ENCODE assay signal across 35 cellular contexts in the genomic region with DNA sequence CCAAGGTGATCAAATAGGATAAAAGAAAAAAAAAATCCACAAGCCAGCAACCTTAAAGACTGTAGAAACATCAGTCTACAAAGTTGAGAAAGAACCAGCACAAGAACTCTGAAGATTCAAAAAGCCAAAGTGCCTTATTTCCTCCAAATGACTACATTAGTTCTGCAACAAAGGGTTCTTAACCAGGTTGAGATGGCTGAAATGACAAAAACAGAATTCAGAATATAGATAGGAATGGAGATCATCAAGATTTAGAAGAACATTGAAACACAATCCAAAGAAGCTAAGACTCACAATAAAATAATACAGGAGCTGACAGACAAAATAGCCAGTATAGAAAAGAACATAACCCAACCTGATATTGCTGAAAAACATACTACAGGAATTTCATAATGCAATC.
"Had no signal": no experiment of that assay in that cellular context is flagged by ENCODE, and none has a peak within 500 bp of the region (broad histone marks: within the 10 kb centered on the region; RNA-seq: fewer than 3 reads in every experiment).

No MANE protein-coding gene starts in this region.

- H3K27ac ChIP-seq: KMS-11 had no signal

- DNase-seq: Karpas-422, Kasumi-1, MG63, MM.1S, MV-4-11, NCI-H1048, NCI-H1092, NCI-H1105, NCI-H1105 treated with DMSO at 0.1 percent for 48 hours, NCI-H1417, NCI-H1417 treated with DMSO at 0.1 percent for 48 hours, NCI-H1436, NCI-H1436 treated with DMSO at 0.1 percent for 48 hours, NCI-H146, NCI-H1694, NCI-H1694 treated with DMSO at 0.1 percent for 48 hours, NCI-H187, NCI-H187 treated with DMSO at 0.1 percent for 48 hours, NCI-H1930, NCI-H2029, NCI-H2029 treated with DMSO at 0.1 percent for 48 hours, NCI-H2081, NCI-H2081 treated with DMSO at 0.1 percent for 48 hours, NCI-H2107, NCI-H2171, NCI-H2171 treated with DMSO at 0.1 percent for 48 hours, NCI-H2227 treated with DMSO at 0.1 percent for 48 hours, NCI-H226, NCI-H345, NCI-H446, NCI-H446 treated with DMSO at 0.1 percent for 48 hours, NCI-H510A, NCI-H510A treated with DMSO at 0.1 percent for 48 hours, NCI-H524 had no signal

- H3K36me3 ChIP-seq: MG63 had no signal

- H3K4me3 ChIP-seq: MG63 had no signal

- H3K9me3 ChIP-seq: MG63 had no signal

- H3K4me2 ChIP-seq: KMS-11 had no signal

- H3K9ac ChIP-seq: KMS-11 had no signal

- H3K27me3 ChIP-seq: MG63 had no signal
